In genomic region chr11:43071338-43071737, GRCh38 we compare ENCODE assay signal across 1 cellular context.
TF ChIP-seq lines count a peak whose summit lies in the region.

No MANE protein-coding gene starts in this region.

TF ChIP-seq in GM23338, 12 proteins besides CTCF, POLR2A, EP300 and RAD21 (continued from another document):
- TF ChIP-seq ZNF462 (CRISPR knock-in tag; IDR thresholded peaks at IDR 0.05) (no peak), REST (IDR thresholded peaks at IDR 0.05; ENCODE audit: unreplicated experiment) (no peak), STAT1 (IDR thresholded peaks at IDR 0.05; ENCODE audit: unreplicated experiment) (no peak)
